Comparison of ENCODE assay signal across 19 cellular contexts in the genomic region with DNA sequence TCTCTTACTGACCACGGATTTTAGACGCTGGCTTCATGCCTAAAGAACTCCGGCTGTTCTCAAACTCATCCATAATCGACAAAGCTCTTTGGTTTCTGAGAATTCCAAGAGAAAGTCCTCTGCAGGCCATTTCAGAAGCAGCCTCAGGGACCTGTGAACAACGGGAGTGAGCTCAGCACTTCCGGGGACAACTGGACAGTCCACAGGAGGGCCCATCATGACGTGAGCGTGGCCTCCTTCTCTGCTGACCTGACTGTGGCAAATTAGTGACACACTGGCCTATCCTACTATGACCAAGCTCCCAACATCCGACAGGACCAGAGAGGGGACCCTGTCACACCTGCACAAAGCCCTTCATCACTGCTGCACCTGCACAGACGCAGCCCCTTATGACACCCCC. TPM values are rescaled to one million over a fixed set of nuclear protein-coding genes. Genes with fewer than 3 reads are reported as not detected.
A peak's percentile ranks its signal among the peaks of the same experiment; 100 is the strongest.
DNase-seq lines count a peak whose midpoint lies in the region; ATAC-seq and TF ChIP-seq lines count a peak whose summit lies in the region.
"Had no signal": no experiment of that assay in that cellular context is flagged by ENCODE, and none has a peak within 500 bp of the region (broad histone marks: within the 10 kb centered on the region; RNA-seq: fewer than 3 reads in every experiment).

No MANE protein-coding gene starts in this region.

- TF ChIP-seq CTCF in ascending aorta (IDR thresholded peaks at IDR 0.05) = no peak
- TF ChIP-seq CTCF in esophagus squamous epithelium (IDR thresholded peaks at IDR 0.05) = no peak
- TF ChIP-seq CTCF in thoracic aorta (IDR thresholded peaks at IDR 0.05) = no peak
- no peak for TF ChIP-seq CTCF in BE2C (IDR thresholded peaks at IDR 0.05; ENCODE audit: low read depth, low read length)

- peaks cover 10 to 37% of the 10 kb centered on the region in 2 donors for H3K36me3 ChIP-seq in ascending aorta
- peaks cover 0 to 82% (median 6%) of the 10 kb centered on the region in 3 donors for H3K36me3 ChIP-seq in esophagus squamous epithelium
- peaks cover 10% of the 10 kb centered on the region for H3K36me3 ChIP-seq in thoracic aorta
- H3K36me3 ChIP-seq in BE2C = peaks cover 44% of the 10 kb centered on the region

- DNase-seq in ascending aorta (ENCODE audit: low spot score in 2 of 2) (no peak), esophagus squamous epithelium (lab: John Stamatoyannopoulos, UW) (no peak), left ventricle myocardium superior (no peak), thoracic aorta (ENCODE audit: low spot score) (no peak), BE2C (no peak), G401 (ENCODE audit: low spot score) (no peak)
- DNase-seq: Calu3; CD8-positive, alpha-beta T cell; H7; HFFc6; NCI-H1417; NCI-H187; NCI-H2227 treated with DMSO at 0.1 percent for 48 hours; NCI-H510A treated with DMSO at 0.1 percent for 48 hours; NCI-H774; SHP77 treated with DMSO at 0.1 percent for 48 hours had no signal

- H3K9me3 ChIP-seq in ascending aorta (no peaks in the 10 kb centered on the region), esophagus squamous epithelium (no peaks in the 10 kb centered on the region), thoracic aorta (no peaks in the 10 kb centered on the region), BE2C (no peaks in the 10 kb centered on the region)
- H3K9me3 ChIP-seq: BLaER1 treated with 17β-estradiol and CSF1 and Interleukin-3, amounts not matched to agents 10 nM and 100 nM had no signal

- in situ Hi-C loops in G401 (cut with HindIII; ENCODE audit: low sequenced_read_pairs) = no loop called here

- 68 to 80% methylated on average over 1 to 5 of the region's 10 CpGs for WGBS in esophagus squamous epithelium, 2 donors

- ATAC-seq in left ventricle myocardium superior = peak; percentile 9
- no peak for ATAC-seq in thoracic aorta (ENCODE audit: insufficient number of reproducible peaks, low FRiP score, low read depth)
- no peak for ATAC-seq in HG02571 (IDR thresholded peaks at IDR 0.05; ENCODE audit: unreplicated experiment)
- ATAC-seq: CD8-positive, alpha-beta T cell had no signal

- no peak for TF ChIP-seq POLR2A in esophagus squamous epithelium (IDR thresholded peaks at IDR 0.05)

- H3K4me1 ChIP-seq in ascending aorta (peaks cover 0 to 8% of the 10 kb centered on the region in 2 donors), esophagus squamous epithelium (no peaks in the 10 kb centered on the region), thoracic aorta (ENCODE audit: control insufficient read depth in 1 of 2, low read depth in 2 of 2) (peaks cover 0 to 13% of the 10 kb centered on the region in 2 donors), BE2C (no peaks in the 10 kb centered on the region)

- intact Hi-C loops in ascending aorta (cut with DNase I) = no loop called here
- intact Hi-C loops in esophagus squamous epithelium (cut with DNase I) = no loop called here
- intact Hi-C loops in left ventricle myocardium superior (cut with micrococcal nuclease) = no loop called here

- H3K27me3 ChIP-seq in ascending aorta (no peaks in the 10 kb centered on the region), esophagus squamous epithelium (no peaks in the 10 kb centered on the region), thoracic aorta (replicated peaks; ENCODE audit: insufficient read depth) (no peaks in the 10 kb centered on the region), BE2C (no peaks in the 10 kb centered on the region)
- H3K27me3 ChIP-seq: BLaER1 treated with 17β-estradiol and CSF1 and Interleukin-3, amounts not matched to agents 10 nM and 100 nM had no signal

- H3K4me3 ChIP-seq in ascending aorta = peak overlapping the region in 1 of 2 donors; percentile 37
- H3K4me3 ChIP-seq in esophagus squamous epithelium = no peak overlapping the region
- peak overlapping the region; percentile 34 for H3K4me3 ChIP-seq in thoracic aorta
- H3K4me3 ChIP-seq in BE2C (ENCODE audit: low read depth, low read length) = no peak overlapping the region
- H3K4me3 ChIP-seq: BLaER1 treated with 17β-estradiol and CSF1 and Interleukin-3, amounts not matched to agents 10 nM and 100 nM had no signal

- peak overlapping the region; percentile 37 to 49 for H3K27ac ChIP-seq in ascending aorta
- H3K27ac ChIP-seq in esophagus squamous epithelium = peak overlapping the region in 3 of 4 donors; percentile 27 to 55 (median 44)
- H3K27ac ChIP-seq in thoracic aorta = peak overlapping the region; percentile 50 to 56
- H3K27ac ChIP-seq: BLaER1 treated with 17β-estradiol and CSF1 and Interleukin-3, amounts not matched to agents 10 nM and 100 nM; KMS-11 had no signal

RNA-seq across cellular contexts. Expression of a gene that starts 16.4 kb away (rescaled TPM):
- total RNA-seq in ascending aorta (12.8 TPM), esophagus squamous epithelium (10 to 100 TPM in 2 of 4 donors, 1 to 10 TPM in 2; 7.9 to 22.1 (median 9.8) TPM), left ventricle myocardium superior (8.1 TPM), thoracic aorta (10 to 100 TPM; 19.4 to 58.1 TPM)
- polyA plus RNA-seq in BE2C (2012; ENCODE audit: insufficient read depth, insufficient read length, low read depth) = 51.0 TPM
- 16.6 and 22.1 TPM in 2 replicates for total RNA-seq in G401 (2014; rRNA removed; shearing (Covaris generic))

RNA-seq across cellular contexts. Expression of a gene that starts 32.6 kb away (rescaled TPM):
- total RNA-seq in ascending aorta = 253 TPM
- 10 to 100 TPM; 18.8 to 32.9 (median 21.7) TPM for total RNA-seq in esophagus squamous epithelium
- total RNA-seq in left ventricle myocardium superior = 7.8 TPM
- 100 to 1,000 TPM in 1 of 2 donors, 10 to 100 TPM in 1; 76.0 to 113 TPM for total RNA-seq in thoracic aorta
- 1.7 TPM for polyA plus RNA-seq in BE2C (2012; ENCODE audit: insufficient read depth, insufficient read length, low read depth)
- total RNA-seq in G401 (2014; rRNA removed; shearing (Covaris generic)) = 280 and 292 TPM in 2 replicates
